In the genomic region with DNA sequence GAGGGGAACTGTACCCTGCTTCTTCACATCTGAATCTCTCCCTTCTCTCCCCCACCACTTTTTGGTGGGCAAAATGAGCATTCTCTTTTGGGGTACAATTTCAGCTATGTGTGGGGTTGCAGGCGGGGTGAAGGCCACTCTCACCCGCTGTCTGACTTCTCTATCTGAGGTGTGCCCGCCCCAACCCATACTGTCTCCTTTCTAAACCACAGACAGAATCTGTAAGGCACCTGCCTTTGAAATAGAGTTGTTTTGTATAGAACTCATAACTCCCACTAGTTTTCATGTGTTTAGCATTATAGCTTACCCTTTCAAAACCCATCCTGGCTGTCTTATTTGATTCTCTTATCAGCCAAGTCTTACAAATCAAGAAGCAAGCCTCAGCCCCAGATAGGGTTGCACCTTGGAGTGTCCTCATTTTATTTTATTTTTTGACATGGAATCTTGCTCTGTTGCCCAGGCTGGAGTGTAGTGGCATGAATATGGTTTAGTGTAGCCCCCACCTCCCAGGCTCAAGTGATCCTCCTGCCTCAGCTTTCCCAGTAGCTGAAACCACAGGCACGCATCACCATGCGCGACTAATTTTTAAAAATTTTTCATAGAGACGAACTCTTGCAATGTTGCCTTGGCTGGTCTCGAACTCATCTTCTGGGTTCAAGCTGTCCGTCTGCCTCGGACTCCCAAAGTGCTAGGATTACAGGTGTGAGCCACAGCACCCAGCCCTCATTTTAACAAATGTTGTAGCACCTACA, we compare ENCODE assay signal across 8 cellular contexts. TPM values are rescaled to one million over a fixed set of nuclear protein-coding genes. Genes with fewer than 3 reads are reported as not detected.
DNase-seq lines count a peak whose midpoint lies in the region; ATAC-seq and TF ChIP-seq lines count a peak whose summit lies in the region.

No MANE protein-coding gene starts in this region.

- ATAC-seq in GM23338 (no peak), T-helper 17 cell (peak; percentile 87)
- ATAC-seq in stimulated activated naive CD8-positive, alpha-beta T cell treated with anti-CD3 and anti-CD28 coated beads, Interleukin-15, Interleukin-2, amounts not matched to agents 100 U/mL and 50 U/mL, for 24 hours, result peak; percentile 55

- H3K27me3 Mint-ChIP-seq in GM23338 (ENCODE audit: insufficient read depth, low read depth, poor library complexity) (peaks cover 25% of the 10 kb centered on the region), T-helper 17 cell (no peaks in the 10 kb centered on the region), endodermal cell (ENCODE audit: insufficient read depth) (no peaks in the 10 kb centered on the region)

- peaks cover 9% of the 10 kb centered on the region for H3K36me3 Mint-ChIP-seq in GM23338 (ENCODE audit: low read depth)
- peaks cover 7% of the 10 kb centered on the region for H3K36me3 Mint-ChIP-seq in T-helper 17 cell (ENCODE audit: low read depth)
- H3K36me3 Mint-ChIP-seq in endodermal cell (ENCODE audit: low read depth), result peaks cover 25% of the 10 kb centered on the region

- DNase-seq in GM23338 (ENCODE audit: low spot score) (no peak), T-helper 17 cell (peak in 2 of 3 donors; percentile 45), endodermal cell (no peak), epidermal melanocyte (ENCODE audit: insufficient read length, low spot score) (no peak), NCI-H345 (lab: John Stamatoyannopoulos, UW) (no peak), retina (no peak), NCI-H82 treated with DMSO at 0.1 percent for 48 hours (lab: John Stamatoyannopoulos, UW; ENCODE audit: unreplicated experiment) (no peak)
- DNase-seq in stimulated activated naive CD8-positive, alpha-beta T cell treated with anti-CD3 and anti-CD28 coated beads, Interleukin-15, Interleukin-2, amounts not matched to agents 100 U/mL and 50 U/mL, for 24 hours, result no peak

- H3K9ac ChIP-seq in endodermal cell (ENCODE audit: extremely low read depth, low read length, poor library complexity, severe bottlenecking), result no peak overlapping the region

- H3K36me3 ChIP-seq in GM23338 (ENCODE audit: insufficient read depth) (no peaks in the 10 kb centered on the region), endodermal cell (ENCODE audit: control insufficient read depth, insufficient read depth, low read length) (peaks cover 30% of the 10 kb centered on the region)

- H3K9me2 ChIP-seq in GM23338 (ENCODE audit: insufficient read depth), result no peaks in the 10 kb centered on the region

- H3K27ac ChIP-seq in GM23338 (ENCODE audit: low read depth) (no peak overlapping the region), endodermal cell (ENCODE audit: low read depth, low read length) (peak overlapping the region; percentile 99)

- H3K4me3 ChIP-seq in GM23338, result no peak overlapping the region
- no peak overlapping the region for H3K4me3 ChIP-seq in endodermal cell (ENCODE audit: low read length)

- TF ChIP-seq CTCF in GM23338 (conservative IDR thresholded peaks at IDR 0.05; ENCODE audit: low read depth in 2 of 2) (no peak), endodermal cell (conservative IDR thresholded peaks at IDR 0.05) (no peak)

- no peaks in the 10 kb centered on the region for H3K9me3 Mint-ChIP-seq in GM23338
- H3K9me3 Mint-ChIP-seq in endodermal cell, result no peaks in the 10 kb centered on the region

- H3K27ac Mint-ChIP-seq in GM23338 (0 out of 2 replicates have a peak overlapping the region, but pooled peaks have one; percentile 26), T-helper 17 cell (peak overlapping the region; percentile 100), endodermal cell (peak overlapping the region; percentile 78)

- peak overlapping the region; percentile 60 for H3K4me3 Mint-ChIP-seq in GM23338
- H3K4me3 Mint-ChIP-seq in T-helper 17 cell, result peak overlapping the region; percentile 98
- peak overlapping the region; percentile 42 for H3K4me3 Mint-ChIP-seq in endodermal cell

- H4K20me1 ChIP-seq in GM23338 (replicated peaks; ENCODE audit: insufficient read depth), result peaks cover 42% of the 10 kb centered on the region

- H3K4me1 Mint-ChIP-seq in GM23338, result peaks cover 77% of the 10 kb centered on the region
- peaks cover 82% of the 10 kb centered on the region for H3K4me1 Mint-ChIP-seq in T-helper 17 cell
- peaks cover 75% of the 10 kb centered on the region for H3K4me1 Mint-ChIP-seq in endodermal cell

- H3K79me2 ChIP-seq in GM23338 (replicated peaks; ENCODE audit: insufficient read depth), result peaks cover 86% of the 10 kb centered on the region

- H2AFZ ChIP-seq in GM23338, result no peak overlapping the region

- H3K27me3 ChIP-seq in GM23338 (ENCODE audit: insufficient read depth) (peaks cover 29% of the 10 kb centered on the region; the same call in 1 of the 2 replicates), endodermal cell (ENCODE audit: control insufficient read depth, insufficient read depth, low read length, poor library complexity, severe bottlenecking) (no peaks in the 10 kb centered on the region)

- WGBS in endodermal cell (ENCODE audit: insufficient coverage in 1 of 2, insufficient read length in 1 of 2), 2 experiments, result 96 to 100% methylated on average over 7 to 10 of the region's 10 CpGs

- H3K9me3 ChIP-seq in T-helper 17 cell (ENCODE audit: control insufficient read depth, low read length, poor library complexity, severe bottlenecking) (no peaks in the 10 kb centered on the region), endodermal cell (ENCODE audit: control insufficient read depth, low read length) (no peaks in the 10 kb centered on the region)

- H3K4me2 ChIP-seq in GM23338, result peak overlapping the region; percentile 72

- peaks cover 63% of the 10 kb centered on the region for H3K4me1 ChIP-seq in GM23338 (ENCODE audit: insufficient read depth)
- H3K4me1 ChIP-seq in endodermal cell (ENCODE audit: control insufficient read depth, insufficient read depth, low read length), result peaks cover 25% of the 10 kb centered on the region

- H3F3A ChIP-seq in GM23338 (replicated peaks; ENCODE audit: low read depth), result no peaks in the 10 kb centered on the region

TF ChIP-seq in GM23338, 12 proteins besides CTCF, POLR2A, EP300 and RAD21 (continues in another document):
- TF ChIP-seq, protein P1, sequence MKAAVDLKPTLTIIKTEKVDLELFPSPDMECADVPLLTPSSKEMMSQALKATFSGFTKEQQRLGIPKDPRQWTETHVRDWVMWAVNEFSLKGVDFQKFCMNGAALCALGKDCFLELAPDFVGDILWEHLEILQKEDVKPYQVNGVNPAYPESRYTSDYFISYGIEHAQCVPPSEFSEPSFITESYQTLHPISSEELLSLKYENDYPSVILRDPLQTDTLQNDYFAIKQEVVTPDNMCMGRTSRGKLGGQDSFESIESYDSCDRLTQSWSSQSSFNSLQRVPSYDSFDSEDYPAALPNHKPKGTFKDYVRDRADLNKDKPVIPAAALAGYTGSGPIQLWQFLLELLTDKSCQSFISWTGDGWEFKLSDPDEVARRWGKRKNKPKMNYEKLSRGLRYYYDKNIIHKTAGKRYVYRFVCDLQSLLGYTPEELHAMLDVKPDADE (IDR thresholded peaks at IDR 0.05), result no peak
- no peak for TF ChIP-seq STAT1 (IDR thresholded peaks at IDR 0.05; ENCODE audit: unreplicated experiment)
- TF ChIP-seq EZH2phosphoT487 (IDR thresholded peaks at IDR 0.05; ENCODE audit: unreplicated experiment), result no peak
- TF ChIP-seq EZH2 (IDR thresholded peaks at IDR 0.05; ENCODE audit: low read depth, unreplicated experiment), result no peak

RNA-seq across cellular contexts. Expression of gene TSPAN14, which starts 11.9 kb away (rescaled TPM):
- total RNA-seq in GM23338 (2014; rRNA removed; shearing (Covaris generic)), result 31.8 and 40.7 TPM in 2 replicates
- polyA plus RNA-seq in GM23338 (2016; fragmentation: Nextera tagmentation; extraction: Ambion mirVana), result 17.1 and 17.9 TPM in 2 replicates
- total RNA-seq in T-helper 17 cell, result 100 to 1,000 TPM; 118 to 139 TPM
- total RNA-seq in endodermal cell, result 100 to 1,000 TPM; 121 to 123 TPM
- 142 TPM for polyA plus RNA-seq in endodermal cell (2013, experiment 1 of 2)
- polyA plus RNA-seq in endodermal cell (2013, experiment 2 of 2), result 127 TPM

RNA-seq across cellular contexts. Expression of gene PRXL2A, which starts 57.7 kb away (rescaled TPM):
- total RNA-seq in GM23338 (2014; rRNA removed; shearing (Covaris generic)), result 31.8 and 40.1 TPM in 2 replicates
- 46.8 and 51.7 TPM in 2 replicates for polyA plus RNA-seq in GM23338 (2016; fragmentation: Nextera tagmentation; extraction: Ambion mirVana)
- total RNA-seq in T-helper 17 cell (1 to 10 TPM in 1 of 2 donors, under 1 TPM in 1; 0.94 to 1.5 TPM), endodermal cell (100 to 1,000 TPM; 101 to 127 TPM)
- polyA plus RNA-seq in endodermal cell (2013, experiment 1 of 2), result 101 TPM
- 97.4 TPM for polyA plus RNA-seq in endodermal cell (2013, experiment 2 of 2)

Comparison
In these comparisons a context has a peak if more than half of its experiments do, and no peak if none do; other contexts are left out.
1. DNase-seq: peak in T-helper 17 cell (2 of 3); none in GM23338 (single experiment), endodermal cell (single experiment), stimulated activated naive CD8-positive, alpha-beta T cell treated with anti-CD3 and anti-CD28 coated beads, Interleukin-15, Interleukin-2, amounts not matched to agents 100 U/mL and 50 U/mL, for 24 hours (single experiment), epidermal melanocyte (single experiment), NCI-H345 (single experiment), retina (single experiment) and NCI-H82 treated with DMSO at 0.1 percent for 48 hours (single experiment).
2. H3K27ac Mint-ChIP-seq: peak in every context shown above with its lines; median percentile 100 in T-helper 17 cell; 78 in endodermal cell; 26 in GM23338.
3. H3K4me3 Mint-ChIP-seq: peak in every context shown above with its lines; median percentile 98 in T-helper 17 cell; 60 in GM23338; 42 in endodermal cell.
4. RNA of gene PRXL2A, which starts 57.7 kb away (total RNA-seq): 101 to 127 TPM in endodermal cell and 31.8 to 40.1 TPM in GM23338; 0.94 to 1.5 TPM in T-helper 17 cell; every median in the first group is over 10 times any median in the second.